ENCODE assay signal across 8 cellular contexts in genomic region chr10:97686962-97687784, GRCh38. TPM values are rescaled to one million over a fixed set of nuclear protein-coding genes. Genes with fewer than 3 reads are reported as not detected.
DNase-seq lines count a peak whose midpoint lies in the region; ATAC-seq and TF ChIP-seq lines count a peak whose summit lies in the region.

A gene with protein sequence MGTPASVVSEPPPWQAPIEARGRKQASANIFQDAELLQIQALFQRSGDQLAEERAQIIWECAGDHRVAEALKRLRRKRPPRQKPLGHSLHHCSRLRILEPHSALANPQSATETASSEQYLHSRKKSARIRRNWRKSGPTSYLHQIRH (minus strand): TSS chr10:97687241. CDS start chr10:97679905, 7,336 bp downstream.

- H3K4me3 ChIP-seq in astrocyte of the cerebellum (ENCODE audit: low read depth, low read length) = peak within 1 kb of the TSS; percentile 64
- H3K4me3 ChIP-seq in hepatocyte = peak within 1 kb of the TSS; percentile 50
- peak within 1 kb of the TSS; percentile 29 to 33 for H3K4me3 ChIP-seq in aorta (ENCODE audit: low read length in 2 of 2)

- H2AFZ ChIP-seq in hepatocyte = peak within 1 kb of the TSS; percentile 49

- peaks cover 36% of the 10 kb centered on the region for H3K79me2 ChIP-seq in hepatocyte

- DNase-seq in NCI-H2029 (lab: John Stamatoyannopoulos, UW) (peak; percentile 96), T-helper 9 cell (peak; percentile 95), astrocyte of the cerebellum (ENCODE audit: low read depth) (peak; percentile 76), hepatocyte (ENCODE audit: low spot score) (peak; percentile 99), renal cortical epithelial cell (ENCODE audit: low read depth) (peak; percentile 89), aorta (peak; percentile 99)

- H3K9me2 ChIP-seq in hepatocyte (replicated peaks; ENCODE audit: insufficient read depth) = no peaks in the 10 kb centered on the region

- H3K27ac ChIP-seq in hepatocyte (peak within 1 kb of the TSS; percentile 93), aorta (ENCODE audit: low read depth in 1 of 2, low read length in 2 of 2) (peak within 1 kb of the TSS; percentile 29 to 93)

- H3K27me3 ChIP-seq in hepatocyte (no peaks in the 10 kb centered on the region), aorta (ENCODE audit: control insufficient read depth in 1 of 2, insufficient read depth in 2 of 2, low read length in 1 of 2) (no peaks in the 10 kb centered on the region)

- H3K36me3 ChIP-seq in hepatocyte (replicated peaks; ENCODE audit: insufficient read depth, low read depth) (no peaks in the 10 kb centered on the region), aorta (ENCODE audit: control insufficient read depth in 1 of 2, insufficient read depth in 2 of 2, low read length in 1 of 2) (no peaks in the 10 kb centered on the region)

- no peaks in the 10 kb centered on the region for H4K20me1 ChIP-seq in hepatocyte (ENCODE audit: insufficient read depth, poor library complexity, severe bottlenecking)

- H3K4me1 ChIP-seq in hepatocyte (ENCODE audit: insufficient read depth) (peaks cover 51% of the 10 kb centered on the region), aorta (ENCODE audit: control insufficient read depth in 1 of 2, insufficient read depth in 2 of 2, low read length in 2 of 2) (peaks cover 0 to 3% of the 10 kb centered on the region in 2 donors)

- TF ChIP-seq CTCF in astrocyte of the cerebellum (IDR thresholded peaks at IDR 0.05; ENCODE audit: low read depth, low read length, missing control alignments) (no peak), hepatocyte (IDR thresholded peaks at IDR 0.05; ENCODE audit: poor library complexity) (no peak)

- in situ Hi-C loops in astrocyte of the cerebellum (cut with HindIII; ENCODE audit: low sequenced_read_pairs) = loop anchor here (5.0 kb wide), 1 partner anchor 40 kb away; no protein-coding TSS in a partner anchor

- intact Hi-C loops in aorta (cut with DNase I) = no loop called here

- WGBS in hepatocyte (ENCODE audit: low lambda C conversion rate, missing lambda C conversion rate) = under 1% methylated on average over 50 of the region's 78 CpGs
- WGBS in aorta, 2 donors = 0% methylated on average over 68 to 78 of the region's 78 CpGs

- peak within 1 kb of the TSS; percentile 87 for H3K4me2 ChIP-seq in hepatocyte

- peak; percentile 81 for ATAC-seq in GM18508 (IDR thresholded peaks at IDR 0.05; ENCODE audit: insufficient read depth, unreplicated experiment)
- peak; percentile 89 for ATAC-seq in HG02981 (IDR thresholded peaks at IDR 0.05; ENCODE audit: unreplicated experiment)
- peak; percentile 98 for ATAC-seq in aorta (ENCODE audit: low FRiP score)

- no peaks in the 10 kb centered on the region for H3K9me3 ChIP-seq in hepatocyte (ENCODE audit: low read depth)
- H3K9me3 ChIP-seq in aorta (ENCODE audit: control insufficient read depth, low read length) = no peaks in the 10 kb centered on the region

RNA-seq across cellular contexts. Expression of the gene that starts here (rescaled TPM):
- 23.8 and 26.4 TPM in 2 replicates for total RNA-seq in hepatocyte
- polyA plus RNA-seq in hepatocyte = 28.5 and 34.1 TPM in 2 replicates
- 7.5 and 8.2 TPM in 2 replicates for total RNA-seq in renal cortical epithelial cell
- total RNA-seq in aorta = 10 to 100 TPM; 17.1 to 18.3 TPM
- 10 to 100 TPM; 12.4 to 15.1 TPM for polyA plus RNA-seq in aorta

Comparison
In these comparisons a context has a peak if more than half of its experiments do, and no peak if none do; other contexts are left out.
1. Peak in every context shown above with its lines: DNase-seq, ATAC-seq, H3K4me3 ChIP-seq and H3K27ac ChIP-seq.